Comparison of ENCODE assay signal across 1 cellular context in the genomic region with DNA sequence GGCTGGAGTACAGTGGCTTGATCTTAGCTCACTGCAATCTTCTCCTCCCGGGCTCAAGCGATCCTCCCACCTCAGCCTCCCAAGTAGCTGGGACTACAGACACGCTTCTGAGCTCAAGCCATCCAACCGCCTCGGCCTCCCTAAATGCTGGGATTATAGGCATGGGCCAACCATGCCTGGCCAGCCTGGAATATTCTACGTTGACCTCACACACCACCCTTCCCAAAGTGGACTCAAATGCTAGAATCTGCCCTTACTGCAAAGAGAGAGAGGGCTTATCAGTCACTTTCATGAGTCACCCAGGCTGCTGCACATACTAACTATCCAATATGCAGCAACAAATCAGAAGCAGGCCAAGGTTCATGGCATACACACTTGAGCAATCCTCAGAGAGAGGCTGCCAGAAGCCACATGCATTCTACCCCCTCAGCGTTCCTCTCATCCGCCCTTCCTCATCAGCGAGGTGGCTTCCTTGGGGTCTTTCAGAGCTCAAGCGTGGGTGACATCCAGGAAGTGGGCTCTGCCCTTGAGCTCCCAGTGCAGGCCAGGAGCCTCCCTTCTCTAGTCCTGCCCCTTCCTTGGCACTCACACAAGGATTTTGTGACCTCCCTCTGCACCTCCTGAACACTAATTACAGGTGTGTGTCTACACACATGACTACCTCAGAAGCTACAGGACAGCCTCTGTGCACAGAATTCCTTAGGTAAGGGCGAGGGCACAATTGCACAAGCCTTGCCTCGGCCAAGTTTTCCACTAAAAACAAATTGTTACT.
TF ChIP-seq lines count a peak whose summit lies in the region.

No MANE protein-coding gene starts in this region.

TF ChIP-seq in HepG2, 621 proteins besides CTCF, POLR2A, EP300 and RAD21 (continued from another document and continues in another):
- TF ChIP-seq, protein P1, sequence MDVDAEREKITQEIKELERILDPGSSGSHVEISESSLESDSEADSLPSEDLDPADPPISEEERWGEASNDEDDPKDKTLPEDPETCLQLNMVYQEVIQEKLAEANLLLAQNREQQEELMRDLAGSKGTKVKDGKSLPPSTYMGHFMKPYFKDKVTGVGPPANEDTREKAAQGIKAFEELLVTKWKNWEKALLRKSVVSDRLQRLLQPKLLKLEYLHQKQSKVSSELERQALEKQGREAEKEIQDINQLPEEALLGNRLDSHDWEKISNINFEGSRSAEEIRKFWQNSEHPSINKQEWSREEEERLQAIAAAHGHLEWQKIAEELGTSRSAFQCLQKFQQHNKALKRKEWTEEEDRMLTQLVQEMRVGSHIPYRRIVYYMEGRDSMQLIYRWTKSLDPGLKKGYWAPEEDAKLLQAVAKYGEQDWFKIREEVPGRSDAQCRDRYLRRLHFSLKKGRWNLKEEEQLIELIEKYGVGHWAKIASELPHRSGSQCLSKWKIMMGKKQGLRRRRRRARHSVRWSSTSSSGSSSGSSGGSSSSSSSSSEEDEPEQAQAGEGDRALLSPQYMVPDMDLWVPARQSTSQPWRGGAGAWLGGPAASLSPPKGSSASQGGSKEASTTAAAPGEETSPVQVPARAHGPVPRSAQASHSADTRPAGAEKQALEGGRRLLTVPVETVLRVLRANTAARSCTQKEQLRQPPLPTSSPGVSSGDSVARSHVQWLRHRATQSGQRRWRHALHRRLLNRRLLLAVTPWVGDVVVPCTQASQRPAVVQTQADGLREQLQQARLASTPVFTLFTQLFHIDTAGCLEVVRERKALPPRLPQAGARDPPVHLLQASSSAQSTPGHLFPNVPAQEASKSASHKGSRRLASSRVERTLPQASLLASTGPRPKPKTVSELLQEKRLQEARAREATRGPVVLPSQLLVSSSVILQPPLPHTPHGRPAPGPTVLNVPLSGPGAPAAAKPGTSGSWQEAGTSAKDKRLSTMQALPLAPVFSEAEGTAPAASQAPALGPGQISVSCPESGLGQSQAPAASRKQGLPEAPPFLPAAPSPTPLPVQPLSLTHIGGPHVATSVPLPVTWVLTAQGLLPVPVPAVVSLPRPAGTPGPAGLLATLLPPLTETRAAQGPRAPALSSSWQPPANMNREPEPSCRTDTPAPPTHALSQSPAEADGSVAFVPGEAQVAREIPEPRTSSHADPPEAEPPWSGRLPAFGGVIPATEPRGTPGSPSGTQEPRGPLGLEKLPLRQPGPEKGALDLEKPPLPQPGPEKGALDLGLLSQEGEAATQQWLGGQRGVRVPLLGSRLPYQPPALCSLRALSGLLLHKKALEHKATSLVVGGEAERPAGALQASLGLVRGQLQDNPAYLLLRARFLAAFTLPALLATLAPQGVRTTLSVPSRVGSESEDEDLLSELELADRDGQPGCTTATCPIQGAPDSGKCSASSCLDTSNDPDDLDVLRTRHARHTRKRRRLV (CRISPR knock-in tag; IDR thresholded peaks at IDR 0.05) = no peak
- TF ChIP-seq, protein P2, sequence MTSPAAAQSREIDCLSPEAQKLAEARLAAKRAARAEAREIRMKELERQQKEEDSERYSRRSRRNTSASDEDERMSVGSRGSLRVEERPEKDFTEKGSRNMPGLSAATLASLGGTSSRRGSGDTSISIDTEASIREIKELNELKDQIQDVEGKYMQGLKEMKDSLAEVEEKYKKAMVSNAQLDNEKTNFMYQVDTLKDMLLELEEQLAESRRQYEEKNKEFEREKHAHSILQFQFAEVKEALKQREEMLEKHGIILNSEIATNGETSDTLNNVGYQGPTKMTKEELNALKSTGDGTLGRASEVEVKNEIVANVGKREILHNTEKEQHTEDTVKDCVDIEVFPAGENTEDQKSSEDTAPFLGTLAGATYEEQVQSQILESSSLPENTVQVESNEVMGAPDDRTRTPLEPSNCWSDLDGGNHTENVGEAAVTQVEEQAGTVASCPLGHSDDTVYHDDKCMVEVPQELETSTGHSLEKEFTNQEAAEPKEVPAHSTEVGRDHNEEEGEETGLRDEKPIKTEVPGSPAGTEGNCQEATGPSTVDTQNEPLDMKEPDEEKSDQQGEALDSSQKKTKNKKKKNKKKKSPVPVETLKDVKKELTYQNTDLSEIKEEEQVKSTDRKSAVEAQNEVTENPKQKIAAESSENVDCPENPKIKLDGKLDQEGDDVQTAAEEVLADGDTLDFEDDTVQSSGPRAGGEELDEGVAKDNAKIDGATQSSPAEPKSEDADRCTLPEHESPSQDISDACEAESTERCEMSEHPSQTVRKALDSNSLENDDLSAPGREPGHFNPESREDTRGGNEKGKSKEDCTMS (CRISPR knock-in tag; conservative IDR thresholded peaks at IDR 0.05) = no peak
- TF ChIP-seq ZNF781 (CRISPR knock-in tag; IDR thresholded peaks at IDR 0.05; ENCODE audit: borderline replicate concordance, not compliant biosample characterization) (peak; percentile 32), ZNF619 (CRISPR knock-in tag; IDR thresholded peaks at IDR 0.05) (no peak), TEAD3 (CRISPR knock-in tag; optimal IDR thresholded peaks at IDR 0.05; ENCODE audit: borderline replicate concordance) (peak; percentile 84), ZNF44 (CRISPR knock-in tag; IDR thresholded peaks at IDR 0.05) (no peak), ZKSCAN5 (CRISPR knock-in tag; IDR thresholded peaks at IDR 0.05) (no peak), STAG1 (CRISPR knock-in tag; IDR thresholded peaks at IDR 0.05) (no peak; the same call in 1 of the 2 replicates), ZNF577 (CRISPR knock-in tag; IDR thresholded peaks at IDR 0.05; ENCODE audit: borderline replicate concordance, low read depth) (no peak), ZNF713 (CRISPR knock-in tag; IDR thresholded peaks at IDR 0.05) (no peak), FOXP1 (IDR thresholded peaks at IDR 0.05) (peak; percentile 52; the same call in 1 of the 2 replicates), FOXP1 (CRISPR knock-in tag; IDR thresholded peaks at IDR 0.05) (peak; percentile 77), NCOR1 (IDR thresholded peaks at IDR 0.05; ENCODE audit: borderline replicate concordance, low read length) (peak; percentile 70; the same call in 1 of the 2 replicates), ISL2 (CRISPR knock-in tag; IDR thresholded peaks at IDR 0.05) (no peak), ZNF292 (CRISPR knock-in tag; IDR thresholded peaks at IDR 0.05; ENCODE audit: borderline replicate concordance, low read depth) (peak; percentile 91), NFYC (CRISPR knock-in tag; IDR thresholded peaks at IDR 0.05) (peak; percentile 30; the same call in 1 of the 2 replicates), NCOA2 (CRISPR knock-in tag; IDR thresholded peaks at IDR 0.05) (peak; percentile 71), KLF12 (CRISPR knock-in tag; IDR thresholded peaks at IDR 0.05; ENCODE audit: borderline replicate concordance) (no peak), ZNF768 (CRISPR knock-in tag; IDR thresholded peaks at IDR 0.05) (no peak), KLF16 (CRISPR knock-in tag; IDR thresholded peaks at IDR 0.05) (peak in 1 of 2 experiments; percentile 70; a peak in 2 of 4 replicates), ZNF879 (CRISPR knock-in tag; IDR thresholded peaks at IDR 0.05) (no peak)
- TF ChIP-seq, protein P3, sequence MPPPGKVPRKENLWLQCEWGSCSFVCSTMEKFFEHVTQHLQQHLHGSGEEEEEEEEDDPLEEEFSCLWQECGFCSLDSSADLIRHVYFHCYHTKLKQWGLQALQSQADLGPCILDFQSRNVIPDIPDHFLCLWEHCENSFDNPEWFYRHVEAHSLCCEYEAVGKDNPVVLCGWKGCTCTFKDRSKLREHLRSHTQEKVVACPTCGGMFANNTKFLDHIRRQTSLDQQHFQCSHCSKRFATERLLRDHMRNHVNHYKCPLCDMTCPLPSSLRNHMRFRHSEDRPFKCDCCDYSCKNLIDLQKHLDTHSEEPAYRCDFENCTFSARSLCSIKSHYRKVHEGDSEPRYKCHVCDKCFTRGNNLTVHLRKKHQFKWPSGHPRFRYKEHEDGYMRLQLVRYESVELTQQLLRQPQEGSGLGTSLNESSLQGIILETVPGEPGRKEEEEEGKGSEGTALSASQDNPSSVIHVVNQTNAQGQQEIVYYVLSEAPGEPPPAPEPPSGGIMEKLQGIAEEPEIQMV (CRISPR knock-in tag; IDR thresholded peaks at IDR 0.05; ENCODE audit: low read depth) = no peak
- TF ChIP-seq, protein P4, sequence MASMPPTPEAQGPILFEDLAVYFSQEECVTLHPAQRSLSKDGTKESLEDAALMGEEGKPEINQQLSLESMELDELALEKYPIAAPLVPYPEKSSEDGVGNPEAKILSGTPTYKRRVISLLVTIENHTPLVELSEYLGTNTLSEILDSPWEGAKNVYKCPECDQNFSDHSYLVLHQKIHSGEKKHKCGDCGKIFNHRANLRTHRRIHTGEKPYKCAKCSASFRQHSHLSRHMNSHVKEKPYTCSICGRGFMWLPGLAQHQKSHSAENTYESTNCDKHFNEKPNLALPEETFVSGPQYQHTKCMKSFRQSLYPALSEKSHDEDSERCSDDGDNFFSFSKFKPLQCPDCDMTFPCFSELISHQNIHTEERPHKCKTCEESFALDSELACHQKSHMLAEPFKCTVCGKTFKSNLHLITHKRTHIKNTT (CRISPR knock-in tag; IDR thresholded peaks at IDR 0.05) = no peak
- TF ChIP-seq, protein P5, sequence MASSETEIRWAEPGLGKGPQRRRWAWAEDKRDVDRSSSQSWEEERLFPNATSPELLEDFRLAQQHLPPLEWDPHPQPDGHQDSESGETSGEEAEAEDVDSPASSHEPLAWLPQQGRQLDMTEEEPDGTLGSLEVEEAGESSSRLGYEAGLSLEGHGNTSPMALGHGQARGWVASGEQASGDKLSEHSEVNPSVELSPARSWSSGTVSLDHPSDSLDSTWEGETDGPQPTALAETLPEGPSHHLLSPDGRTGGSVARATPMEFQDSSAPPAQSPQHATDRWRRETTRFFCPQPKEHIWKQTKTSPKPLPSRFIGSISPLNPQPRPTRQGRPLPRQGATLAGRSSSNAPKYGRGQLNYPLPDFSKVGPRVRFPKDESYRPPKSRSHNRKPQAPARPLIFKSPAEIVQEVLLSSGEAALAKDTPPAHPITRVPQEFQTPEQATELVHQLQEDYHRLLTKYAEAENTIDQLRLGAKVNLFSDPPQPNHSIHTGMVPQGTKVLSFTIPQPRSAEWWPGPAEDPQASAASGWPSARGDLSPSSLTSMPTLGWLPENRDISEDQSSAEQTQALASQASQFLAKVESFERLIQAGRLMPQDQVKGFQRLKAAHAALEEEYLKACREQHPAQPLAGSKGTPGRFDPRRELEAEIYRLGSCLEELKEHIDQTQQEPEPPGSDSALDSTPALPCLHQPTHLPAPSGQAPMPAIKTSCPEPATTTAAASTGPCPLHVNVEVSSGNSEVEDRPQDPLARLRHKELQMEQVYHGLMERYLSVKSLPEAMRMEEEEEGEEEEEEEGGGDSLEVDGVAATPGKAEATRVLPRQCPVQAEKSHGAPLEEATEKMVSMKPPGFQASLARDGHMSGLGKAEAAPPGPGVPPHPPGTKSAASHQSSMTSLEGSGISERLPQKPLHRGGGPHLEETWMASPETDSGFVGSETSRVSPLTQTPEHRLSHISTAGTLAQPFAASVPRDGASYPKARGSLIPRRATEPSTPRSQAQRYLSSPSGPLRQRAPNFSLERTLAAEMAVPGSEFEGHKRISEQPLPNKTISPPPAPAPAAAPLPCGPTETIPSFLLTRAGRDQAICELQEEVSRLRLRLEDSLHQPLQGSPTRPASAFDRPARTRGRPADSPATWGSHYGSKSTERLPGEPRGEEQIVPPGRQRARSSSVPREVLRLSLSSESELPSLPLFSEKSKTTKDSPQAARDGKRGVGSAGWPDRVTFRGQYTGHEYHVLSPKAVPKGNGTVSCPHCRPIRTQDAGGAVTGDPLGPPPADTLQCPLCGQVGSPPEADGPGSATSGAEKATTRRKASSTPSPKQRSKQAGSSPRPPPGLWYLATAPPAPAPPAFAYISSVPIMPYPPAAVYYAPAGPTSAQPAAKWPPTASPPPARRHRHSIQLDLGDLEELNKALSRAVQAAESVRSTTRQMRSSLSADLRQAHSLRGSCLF (CRISPR knock-in tag; IDR thresholded peaks at IDR 0.05; ENCODE audit: borderline replicate concordance) = no peak
- TF ChIP-seq, protein P6, sequence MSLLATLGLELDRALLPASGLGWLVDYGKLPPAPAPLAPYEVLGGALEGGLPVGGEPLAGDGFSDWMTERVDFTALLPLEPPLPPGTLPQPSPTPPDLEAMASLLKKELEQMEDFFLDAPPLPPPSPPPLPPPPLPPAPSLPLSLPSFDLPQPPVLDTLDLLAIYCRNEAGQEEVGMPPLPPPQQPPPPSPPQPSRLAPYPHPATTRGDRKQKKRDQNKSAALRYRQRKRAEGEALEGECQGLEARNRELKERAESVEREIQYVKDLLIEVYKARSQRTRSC (CRISPR knock-in tag; IDR thresholded peaks at IDR 0.05; ENCODE audit: low read depth) = no peak
- TF ChIP-seq, protein P7, sequence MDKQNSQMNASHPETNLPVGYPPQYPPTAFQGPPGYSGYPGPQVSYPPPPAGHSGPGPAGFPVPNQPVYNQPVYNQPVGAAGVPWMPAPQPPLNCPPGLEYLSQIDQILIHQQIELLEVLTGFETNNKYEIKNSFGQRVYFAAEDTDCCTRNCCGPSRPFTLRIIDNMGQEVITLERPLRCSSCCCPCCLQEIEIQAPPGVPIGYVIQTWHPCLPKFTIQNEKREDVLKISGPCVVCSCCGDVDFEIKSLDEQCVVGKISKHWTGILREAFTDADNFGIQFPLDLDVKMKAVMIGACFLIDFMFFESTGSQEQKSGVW (CRISPR knock-in tag; IDR thresholded peaks at IDR 0.05; ENCODE audit: borderline replicate concordance) = no peak
- TF ChIP-seq, protein P8, sequence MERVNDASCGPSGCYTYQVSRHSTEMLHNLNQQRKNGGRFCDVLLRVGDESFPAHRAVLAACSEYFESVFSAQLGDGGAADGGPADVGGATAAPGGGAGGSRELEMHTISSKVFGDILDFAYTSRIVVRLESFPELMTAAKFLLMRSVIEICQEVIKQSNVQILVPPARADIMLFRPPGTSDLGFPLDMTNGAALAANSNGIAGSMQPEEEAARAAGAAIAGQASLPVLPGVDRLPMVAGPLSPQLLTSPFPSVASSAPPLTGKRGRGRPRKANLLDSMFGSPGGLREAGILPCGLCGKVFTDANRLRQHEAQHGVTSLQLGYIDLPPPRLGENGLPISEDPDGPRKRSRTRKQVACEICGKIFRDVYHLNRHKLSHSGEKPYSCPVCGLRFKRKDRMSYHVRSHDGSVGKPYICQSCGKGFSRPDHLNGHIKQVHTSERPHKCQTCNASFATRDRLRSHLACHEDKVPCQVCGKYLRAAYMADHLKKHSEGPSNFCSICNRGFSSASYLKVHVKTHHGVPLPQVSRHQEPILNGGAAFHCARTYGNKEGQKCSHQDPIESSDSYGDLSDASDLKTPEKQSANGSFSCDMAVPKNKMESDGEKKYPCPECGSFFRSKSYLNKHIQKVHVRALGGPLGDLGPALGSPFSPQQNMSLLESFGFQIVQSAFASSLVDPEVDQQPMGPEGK (CRISPR knock-in tag; IDR thresholded peaks at IDR 0.05) = peak; percentile 59; the same call in 1 of the 2 replicates
- TF ChIP-seq, protein P9, sequence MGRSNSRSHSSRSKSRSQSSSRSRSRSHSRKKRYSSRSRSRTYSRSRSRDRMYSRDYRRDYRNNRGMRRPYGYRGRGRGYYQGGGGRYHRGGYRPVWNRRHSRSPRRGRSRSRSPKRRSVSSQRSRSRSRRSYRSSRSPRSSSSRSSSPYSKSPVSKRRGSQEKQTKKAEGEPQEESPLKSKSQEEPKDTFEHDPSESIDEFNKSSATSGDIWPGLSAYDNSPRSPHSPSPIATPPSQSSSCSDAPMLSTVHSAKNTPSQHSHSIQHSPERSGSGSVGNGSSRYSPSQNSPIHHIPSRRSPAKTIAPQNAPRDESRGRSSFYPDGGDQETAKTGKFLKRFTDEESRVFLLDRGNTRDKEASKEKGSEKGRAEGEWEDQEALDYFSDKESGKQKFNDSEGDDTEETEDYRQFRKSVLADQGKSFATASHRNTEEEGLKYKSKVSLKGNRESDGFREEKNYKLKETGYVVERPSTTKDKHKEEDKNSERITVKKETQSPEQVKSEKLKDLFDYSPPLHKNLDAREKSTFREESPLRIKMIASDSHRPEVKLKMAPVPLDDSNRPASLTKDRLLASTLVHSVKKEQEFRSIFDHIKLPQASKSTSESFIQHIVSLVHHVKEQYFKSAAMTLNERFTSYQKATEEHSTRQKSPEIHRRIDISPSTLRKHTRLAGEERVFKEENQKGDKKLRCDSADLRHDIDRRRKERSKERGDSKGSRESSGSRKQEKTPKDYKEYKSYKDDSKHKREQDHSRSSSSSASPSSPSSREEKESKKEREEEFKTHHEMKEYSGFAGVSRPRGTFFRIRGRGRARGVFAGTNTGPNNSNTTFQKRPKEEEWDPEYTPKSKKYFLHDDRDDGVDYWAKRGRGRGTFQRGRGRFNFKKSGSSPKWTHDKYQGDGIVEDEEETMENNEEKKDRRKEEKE (IDR thresholded peaks at IDR 0.05) = no peak
